Comparison of ENCODE assay signal across 1 cellular context in genomic region chr6:10838794-10839333, GRCh38.
TF ChIP-seq lines count a peak whose summit lies in the region.

No MANE protein-coding gene starts in this region.

TF ChIP-seq in K562, 482 proteins besides CTCF, POLR2A, EP300 and RAD21 (continued from another document and continues in another):
- TF ChIP-seq ZNF318 (IDR thresholded peaks at IDR 0.05; ENCODE audit: borderline replicate concordance in 1 of 2, low read depth in 1 of 2) (0 out of 4 replicates have a peak, but pooled peaks of 1 of the 2 experiments have one; percentile 75), ZBTB43 (CRISPR knock-in tag; IDR thresholded peaks at IDR 0.05) (no peak), IFI16 (CRISPR knock-in tag; IDR thresholded peaks at IDR 0.05) (no peak), DIDO1 (tag; IDR thresholded peaks at IDR 0.05; ENCODE audit: low read depth) (no peak), KAT7 (CRISPR knock-in tag; IDR thresholded peaks at IDR 0.05; ENCODE audit: borderline replicate concordance) (no peak), MTA3 (IDR thresholded peaks at IDR 0.05; ENCODE audit: borderline replicate concordance) (no peak), CHAMP1 (IDR thresholded peaks at IDR 0.05) (0 out of 2 replicates have a peak, but pooled peaks have one; percentile 18), MBD1 (CRISPR knock-in tag; IDR thresholded peaks at IDR 0.05) (0 out of 2 replicates have a peak, but pooled peaks have one; percentile 50), E2F1 (CRISPR knock-in tag; IDR thresholded peaks at IDR 0.05) (no peak), ZNF407 (IDR thresholded peaks at IDR 0.05; ENCODE audit: low read depth) (no peak), ZNF274 (IDR thresholded peaks at IDR 0.05; ENCODE audit: borderline replicate concordance, low read depth, low read length) (no peak), NCOA1 (IDR thresholded peaks at IDR 0.05; ENCODE audit: low read depth) (no peak), ERF (CRISPR knock-in tag; IDR thresholded peaks at IDR 0.05) (no peak), ILK (tag; IDR thresholded peaks at IDR 0.05; ENCODE audit: borderline replicate concordance, low read depth) (no peak), GTF3C2 (IDR thresholded peaks at IDR 0.05; ENCODE audit: borderline replicate concordance, extremely low read depth, insufficient read length) (no peak), ZBTB8A (IDR thresholded peaks at IDR 0.05; ENCODE audit: partially characterized antibody) (no peak), ZC3H4 (CRISPR knock-in tag; IDR thresholded peaks at IDR 0.05; ENCODE audit: borderline replicate concordance) (no peak), ZBED1 (IDR thresholded peaks at IDR 0.05) (no peak), ZNF184 (CRISPR knock-in tag; IDR thresholded peaks at IDR 0.05) (no peak), BRD9 (IDR thresholded peaks at IDR 0.05; ENCODE audit: low read depth, partially characterized antibody) (no peak), NFE2L1 (tag; IDR thresholded peaks at IDR 0.05; ENCODE audit: borderline replicate concordance, low read depth) (no peak)
